ENCODE assay signal across 25 cellular contexts in genomic region chr12:62128186-62128965, GRCh38.
A peak's percentile ranks its signal among the peaks of the same experiment; 100 is the strongest.
DNase-seq lines count a peak whose midpoint lies in the region; ATAC-seq and TF ChIP-seq lines count a peak whose summit lies in the region.
"Had no signal": no experiment of that assay in that cellular context is flagged by ENCODE, and none has a peak within 500 bp of the region (broad histone marks: within the 10 kb centered on the region; RNA-seq: fewer than 3 reads in every experiment).

No MANE protein-coding gene starts in this region.

- no peaks in the 10 kb centered on the region for H3K4me1 Mint-ChIP-seq in CD8-positive, alpha-beta memory T cell
- H3K4me1 Mint-ChIP-seq: neural progenitor cell; stimulated activated memory B cell treated with anti-CD40 and anti-IgM and Interleukin-4, amounts not matched to agents 10 μg/mL and 1 μg/mL and 100 μg/mL, for 72 hours had no signal

- DNase-seq in HT1080 (ENCODE audit: low read depth) (peak; percentile 25), RPMI7951 (ENCODE audit: low read depth) (peak; percentile 1), epithelial cell of esophagus (ENCODE audit: low read depth) (peak; percentile 42), renal cortical epithelial cell (ENCODE audit: low read depth) (peak; percentile 69), AG08395 (ENCODE audit: low spot score) (no peak)
- no peak for DNase-seq in CD8-positive, alpha-beta memory T cell
- DNase-seq: activated CD4-positive, CD25-positive, alpha-beta regulatory T cell treated with anti-CD3 and anti-CD28 coated beads, Interleukin-2, amount 50 U/mL, for 72 hours; activated CD8-positive, alpha-beta T cell treated with anti-CD3 and anti-CD28 coated beads, Interleukin-2, amount 10 ng/mL, durations not matched to agents 7 days and 5 days; activated naive CD4-positive, alpha-beta T cell treated with Interleukin-2 at 50 U/mL for 16 hours; activated T-cell treated with anti-CD3 and anti-CD28 coated beads, Interleukin-2, amount 50 U/mL, for 1 hour; colonic mucosa; DND-41; hippocampal formation; left ventricle myocardium superior; NCI-H1105 treated with DMSO at 0.1 percent for 48 hours; NCI-H2171 treated with DMSO at 0.1 percent for 48 hours; NCI-H526 treated with DMSO at 0.1 percent for 48 hours; posterior cingulate gyrus; stimulated activated CD4-positive, alpha-beta T cell treated with anti-CD3 and anti-CD28 coated beads, Interleukin-2, amount 100 ng/mL, for 24 hours; T1000 had no signal

- no peaks in the 10 kb centered on the region for H3K27me3 ChIP-seq in CD8-positive, alpha-beta memory T cell (ENCODE audit: insufficient read depth, low read length, poor library complexity, severe bottlenecking)
- H3K27me3 ChIP-seq: colonic mucosa, neural progenitor cell had no signal

- no peaks in the 10 kb centered on the region for H3K4me1 ChIP-seq in CD8-positive, alpha-beta memory T cell (ENCODE audit: insufficient read depth, low read length)
- H3K4me1 ChIP-seq: colonic mucosa, neural progenitor cell had no signal

- no peaks in the 10 kb centered on the region for H3K9me3 ChIP-seq in CD8-positive, alpha-beta memory T cell (ENCODE audit: low read length)
- H3K9me3 ChIP-seq: colonic mucosa, thoracic aorta had no signal

- H3K27ac ChIP-seq in CD8-positive, alpha-beta memory T cell (ENCODE audit: low read depth, low read length): no peak overlapping the region
- H3K27ac ChIP-seq: colonic mucosa, neural progenitor cell, skin epidermis, thoracic aorta had no signal

- no peak for ATAC-seq in GM21526 (IDR thresholded peaks at IDR 0.05; ENCODE audit: low FRiP score, unreplicated experiment)
- ATAC-seq: activated CD8-positive, alpha-beta T cell treated with anti-CD3 and anti-CD28 coated beads, Interleukin-2, amount 10 ng/mL, durations not matched to agents 7 days and 5 days; left ventricle myocardium superior; stimulated activated memory B cell treated with anti-CD40 and anti-IgM and Interleukin-4, amounts not matched to agents 10 μg/mL and 1 μg/mL and 100 μg/mL, for 72 hours had no signal

- H3K9me3 Mint-ChIP-seq in CD8-positive, alpha-beta memory T cell: no peaks in the 10 kb centered on the region
- H3K9me3 Mint-ChIP-seq: neural progenitor cell; stimulated activated memory B cell treated with anti-CD40 and anti-IgM and Interleukin-4, amounts not matched to agents 10 μg/mL and 1 μg/mL and 100 μg/mL, for 72 hours had no signal

- no peak overlapping the region for H3K4me3 ChIP-seq in epithelial cell of esophagus (ENCODE audit: low read length)
- H3K4me3 ChIP-seq in CD8-positive, alpha-beta memory T cell (ENCODE audit: low read length): no peak overlapping the region
- H3K4me3 ChIP-seq: colonic mucosa, neural progenitor cell, skin epidermis, thoracic aorta had no signal

- peaks cover 0 to 6% of the 10 kb centered on the region in 2 donors for H3K27me3 Mint-ChIP-seq in CD8-positive, alpha-beta memory T cell
- H3K27me3 Mint-ChIP-seq: stimulated activated memory B cell treated with anti-CD40 and anti-IgM and Interleukin-4, amounts not matched to agents 10 μg/mL and 1 μg/mL and 100 μg/mL, for 72 hours had no signal

- POLR2A ChIA-PET in CD8-positive, alpha-beta memory T cell (lab: Charles Lee): no interaction called here

- H3K36me3 Mint-ChIP-seq in CD8-positive, alpha-beta memory T cell: no peaks in the 10 kb centered on the region
- H3K36me3 Mint-ChIP-seq: neural progenitor cell; stimulated activated memory B cell treated with anti-CD40 and anti-IgM and Interleukin-4, amounts not matched to agents 10 μg/mL and 1 μg/mL and 100 μg/mL, for 72 hours had no signal

- peak overlapping the region in 1 of 8 donors; percentile 6 for H3K27ac Mint-ChIP-seq in CD8-positive, alpha-beta memory T cell
- H3K27ac Mint-ChIP-seq: activated CD8-positive, alpha-beta T cell treated with anti-CD3 and anti-CD28 coated beads, Interleukin-2, amount 10 ng/mL, durations not matched to agents 7 days and 5 days; neural progenitor cell; stimulated activated memory B cell treated with anti-CD40 and anti-IgM and Interleukin-4, amounts not matched to agents 10 μg/mL and 1 μg/mL and 100 μg/mL, for 72 hours had no signal

- no peaks in the 10 kb centered on the region for H3K36me3 ChIP-seq in CD8-positive, alpha-beta memory T cell (ENCODE audit: insufficient read depth, low read length)
- H3K36me3 ChIP-seq: colonic mucosa, neural progenitor cell, thoracic aorta had no signal

- H3K4me3 Mint-ChIP-seq in CD8-positive, alpha-beta memory T cell: no peak overlapping the region
- H3K4me3 Mint-ChIP-seq: activated CD8-positive, alpha-beta T cell treated with anti-CD3 and anti-CD28 coated beads, Interleukin-2, amount 10 ng/mL, durations not matched to agents 7 days and 5 days; neural progenitor cell; stimulated activated memory B cell treated with anti-CD40 and anti-IgM and Interleukin-4, amounts not matched to agents 10 μg/mL and 1 μg/mL and 100 μg/mL, for 72 hours had no signal

- no peak for TF ChIP-seq CTCF in epithelial cell of esophagus (IDR thresholded peaks at IDR 0.05; ENCODE audit: insufficient read depth, low read depth, low read length, missing control alignments)

- CTCF ChIA-PET in CD8-positive, alpha-beta memory T cell (lab: Charles Lee): no interaction called here

Comparison
In these comparisons a context has a peak if more than half of its experiments do, and no peak if none do; other contexts are left out.
1. DNase-seq: peak in HT1080 (single experiment), RPMI7951 (single experiment), epithelial cell of esophagus (single experiment) and renal cortical epithelial cell (single experiment); none in AG08395 (single experiment) and CD8-positive, alpha-beta memory T cell (0 of 5).